In the genomic region with DNA sequence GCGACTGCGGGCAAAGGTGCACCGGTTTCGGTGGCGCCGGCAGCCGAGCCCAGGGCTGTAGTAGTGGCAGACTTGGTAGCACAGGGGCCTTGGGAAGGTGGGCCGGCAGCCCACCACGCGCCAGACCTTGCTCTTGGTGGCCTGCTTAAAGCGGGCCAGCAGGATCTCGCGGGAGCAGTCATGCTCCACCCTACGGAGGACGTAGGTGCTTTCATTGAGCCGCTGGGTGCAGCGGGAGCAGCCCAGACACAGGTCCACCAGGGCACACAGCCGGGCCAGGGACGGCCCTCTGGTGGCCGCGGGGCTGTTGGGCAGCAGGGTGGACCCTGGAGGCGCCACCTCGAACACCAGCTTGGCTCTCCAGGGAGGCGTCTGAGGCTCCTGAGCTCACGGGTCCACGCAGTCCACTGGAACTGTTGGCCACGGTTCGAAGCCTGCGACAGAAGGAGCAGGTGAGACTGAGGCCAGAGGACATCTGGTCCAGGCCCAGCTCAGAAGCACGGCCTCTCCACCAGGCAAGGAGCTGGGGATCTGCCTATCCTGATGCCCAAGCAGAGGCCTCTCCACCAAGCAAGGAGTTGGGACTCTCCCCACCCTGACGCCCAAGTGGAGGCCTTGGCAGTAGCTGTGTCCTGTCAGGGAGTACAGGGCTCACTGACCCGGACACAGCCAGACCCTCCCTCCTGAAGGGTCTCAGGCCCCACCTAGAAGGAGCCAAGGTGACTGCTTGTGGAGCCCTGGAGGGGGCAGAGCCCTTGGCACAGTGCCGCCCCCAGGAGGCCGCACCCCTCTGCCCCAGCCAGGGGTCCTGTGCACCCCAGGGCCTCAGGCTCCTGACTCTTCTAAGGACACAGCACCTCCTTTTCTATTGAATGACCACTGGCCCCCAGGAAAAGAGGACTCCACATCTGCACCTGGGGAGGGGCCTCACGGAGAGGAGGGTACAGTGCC, we compare ENCODE assay signal across 8 cellular contexts. TPM values are rescaled to one million over a fixed set of nuclear protein-coding genes. Genes with fewer than 3 reads are reported as not detected.
DNase-seq lines count a peak whose midpoint lies in the region; ATAC-seq, FAIRE-seq and TF ChIP-seq lines count a peak whose summit lies in the region.

No MANE protein-coding gene starts in this region.

- peak overlapping the region; percentile 81 for H3K4me2 ChIP-seq in GM12878 (ENCODE audit: control insufficient read depth, insufficient read depth)

- DNase-seq in stimulated activated naive CD8-positive, alpha-beta T cell treated with anti-CD3 and anti-CD28 coated beads, Interleukin-15, Interleukin-2, amounts not matched to agents 100 U/mL and 50 U/mL, for 24 hours = no peak
- DNase-seq in GM12878 (ENCODE audit: low read depth, low spot score) (no peak), lung microvascular endothelial cell (ENCODE audit: low read depth in 2 of 2) (peak; percentile 24 to 40), aorta (no peak), SKM-1 (lab: John Stamatoyannopoulos, UW; ENCODE audit: unreplicated experiment) (no peak), NCI-H1694 (lab: John Stamatoyannopoulos, UW) (no peak)

- CTCF ChIA-PET in GM12878 (lab: Yijun Ruan, JAX) = interaction anchor here (1.3 to 3.0 kb wide), 6 partner anchors 18 to 407 kb away, joined by 3 to 25 read pairs (median 4); partner anchors contain the start of genes PRPF6, PTK6 and TPD52L2

- H3K4me1 ChIP-seq in GM12878 (ENCODE audit: control insufficient read depth, insufficient read depth, low read length) = peaks cover 21% of the 10 kb centered on the region
- H3K4me1 ChIP-seq in aorta (ENCODE audit: control insufficient read depth in 1 of 2, insufficient read depth in 2 of 2, low read length in 2 of 2) = no peaks in the 10 kb centered on the region

- BruUV-seq in GM12878 (replicated peaks; lab: Mats Ljungman, UMichigan) = no TSS peak

- H3K9me3 ChIP-seq in GM12878 (replicated peaks; ENCODE audit: control insufficient read depth, insufficient read depth, low read length) (no peaks in the 10 kb centered on the region), aorta (ENCODE audit: control insufficient read depth, low read length) (no peaks in the 10 kb centered on the region)

- no peaks in the 10 kb centered on the region for H3K36me3 Mint-ChIP-seq in stimulated activated naive CD8-positive, alpha-beta T cell treated with anti-CD3 and anti-CD28 coated beads, Interleukin-15, Interleukin-2, amounts not matched to agents 100 ng/mL and 50 ng/mL, for 24 hours (ENCODE audit: low read depth)

- SMC1A ChIA-PET in GM12878 (lab: Charles Lee; ENCODE audit: uncharacterized antibody, unreplicated experiment) = interaction anchor here (1.2 to 1.3 kb wide), 2 partner anchors 35 to 76 kb away, joined by 4 read pairs; partner anchors contain the start of gene PTK6

- peak overlapping the region; percentile 79 for H3K4me3 Mint-ChIP-seq in stimulated activated naive CD8-positive, alpha-beta T cell treated with anti-CD3 and anti-CD28 coated beads, Interleukin-15, Interleukin-2, amounts not matched to agents 100 ng/mL and 50 ng/mL, for 24 hours

- no peak overlapping the region; the same call in 1 of the 2 replicates for H3K27ac ChIP-seq in GM12878 (ENCODE audit: control insufficient read depth, insufficient read depth)
- no peak overlapping the region for H3K27ac ChIP-seq in aorta (ENCODE audit: low read depth in 1 of 2, low read length in 2 of 2)

- no peaks in the 10 kb centered on the region for H3K27me3 ChIP-seq in GM12878 (replicated peaks in 1 of 2; ENCODE audit: control insufficient read depth in 2 of 2, insufficient read depth in 2 of 2, low read length in 1 of 2)
- no peaks in the 10 kb centered on the region for H3K27me3 ChIP-seq in aorta (ENCODE audit: control insufficient read depth in 1 of 2, insufficient read depth in 2 of 2, low read length in 1 of 2)

- peaks cover 3% of the 10 kb centered on the region; the same call in 1 of the 2 replicates for H3K79me2 ChIP-seq in GM12878 (ENCODE audit: control insufficient read depth, insufficient read depth, low read length)

- H3K36me3 ChIP-seq in GM12878 (ENCODE audit: control insufficient read depth in 2 of 2, insufficient read depth in 2 of 2, low read length in 1 of 2) (no peaks in the 10 kb centered on the region), aorta (ENCODE audit: control insufficient read depth in 1 of 2, insufficient read depth in 2 of 2, low read length in 1 of 2) (no peaks in the 10 kb centered on the region)

- no peaks in the 10 kb centered on the region for H4K20me1 ChIP-seq in GM12878 (ENCODE audit: control insufficient read depth, insufficient read depth)

- no peaks in the 10 kb centered on the region for H3K9me3 Mint-ChIP-seq in stimulated activated naive CD8-positive, alpha-beta T cell treated with anti-CD3 and anti-CD28 coated beads, Interleukin-15, Interleukin-2, amounts not matched to agents 100 ng/mL and 50 ng/mL, for 24 hours

- TF ChIP-seq POLR2A in GM12878 (IDR thresholded peaks at IDR 0.05; ENCODE audit: low read depth, low read length) = no peak; the same call in 1 of the 2 replicates

- peak overlapping the region; percentile 82 for H3K9ac ChIP-seq in GM12878 (ENCODE audit: control insufficient read depth, insufficient read depth, low read length)

- peak overlapping the region; percentile 90 for H3K4me3 ChIP-seq in GM12878
- peak overlapping the region; percentile 58 to 66 for H3K4me3 ChIP-seq in aorta (ENCODE audit: low read length in 2 of 2)

- peaks cover 19% of the 10 kb centered on the region for H3K4me1 Mint-ChIP-seq in stimulated activated naive CD8-positive, alpha-beta T cell treated with anti-CD3 and anti-CD28 coated beads, Interleukin-15, Interleukin-2, amounts not matched to agents 100 ng/mL and 50 ng/mL, for 24 hours (ENCODE audit: low read depth)

- no peak for ATAC-seq in stimulated activated naive CD8-positive, alpha-beta T cell treated with anti-CD3 and anti-CD28 coated beads, Interleukin-15, Interleukin-2, amounts not matched to agents 100 U/mL and 50 U/mL, for 24 hours
- peak; percentile 49 for ATAC-seq in GM12878
- peak; percentile 47 for ATAC-seq in aorta (ENCODE audit: low FRiP score)
- ATAC-seq in GM19397 (IDR thresholded peaks at IDR 0.05; ENCODE audit: unreplicated experiment) = no peak

- no peak for TF ChIP-seq EP300 in GM12878 (IDR thresholded peaks at IDR 0.05; ENCODE audit: borderline replicate concordance in 1 of 2, control insufficient read depth in 1 of 2, low read depth in 2 of 2, low read length in 2 of 2)

- FAIRE-seq in GM12878 (lab: Jason Lieb, UNC) = no peak

- TF ChIP-seq RAD21 in GM12878 (IDR thresholded peaks at IDR 0.05; ENCODE audit: insufficient read depth, low read depth, low read length) = no peak

- TF ChIP-seq CTCF in GM12878 (IDR thresholded peaks at IDR 0.05 in 2 of 3, conservative IDR thresholded peaks at IDR 0.05 in 1 of 3; ENCODE audit: control insufficient read depth in 2 of 3, extremely low read depth in 1 of 3, insufficient read depth in 1 of 3, low read depth in 3 of 3, low read length in 3 of 3) = peak in 1 of 3 experiments; percentile 19; a peak in 1 of 6 replicates

- 91% methylated on average over 35 of the region's 35 CpGs for WGBS in GM12878 (ENCODE audit: insufficient coverage, insufficient replicate concordance, low lambda C conversion rate, missing lambda C conversion rate)
- WGBS in aorta, 2 donors = 86 to 88% methylated on average over 32 to 35 of the region's 35 CpGs

- in situ Hi-C loops in GM12878 (cut with MboI) = no loop called here

- H2AFZ ChIP-seq in GM12878 (ENCODE audit: control insufficient read depth, low read depth, low read length) = no peak overlapping the region

- H3K27ac Mint-ChIP-seq in stimulated activated naive CD8-positive, alpha-beta T cell treated with anti-CD3 and anti-CD28 coated beads, Interleukin-15, Interleukin-2, amounts not matched to agents 100 ng/mL and 50 ng/mL, for 24 hours = no peak overlapping the region

- RAD21 ChIA-PET in GM12878 (lab: Charles Lee; ENCODE audit: unreplicated experiment) = interaction anchor here (0.5 to 2.5 kb wide), 10 partner anchors 18 to 200 kb away, joined by 3 to 30 read pairs (median 4); partner anchors contain the start of genes PTK6 and SRMS

- intact Hi-C loops in GM12878 (cut with micrococcal nuclease; ENCODE audit: unreplicated experiment) (no loop called here), aorta (cut with DNase I) (no loop called here)

- POLR2A ChIA-PET in GM12878 (lab: Charles Lee) = interaction anchor here (0.6 to 2.2 kb wide), 8 partner anchors 17 to 420 kb away, joined by 3 to 9 read pairs (median 4); partner anchors contain the start of genes FNDC11 and PTK6

- peaks cover 7% of the 10 kb centered on the region for H3K27me3 Mint-ChIP-seq in stimulated activated naive CD8-positive, alpha-beta T cell treated with anti-CD3 and anti-CD28 coated beads, Interleukin-15, Interleukin-2, amounts not matched to agents 100 ng/mL and 50 ng/mL, for 24 hours

RNA-seq across cellular contexts. Expression of gene HELZ2, which starts 1.0 kb away (rescaled TPM):
- total RNA-seq in GM12878 (2013; cell fraction: nucleolus; rRNA removed) = 68.5 and 92.6 TPM in 2 replicates
- 19.9 and 22.1 TPM in 2 replicates for total RNA-seq in GM12878 (2014; rRNA removed)
- 6.7 and 7.1 TPM in 2 replicates for total RNA-seq in GM12878 (2014; rRNA removed; fragmentation: Illumina TruSeq; extraction: Trizol)
- total RNA-seq in GM12878 (2021) = 33.3 and 36.9 TPM in 2 replicates
- polyA plus RNA-seq in GM12878 (2011; ENCODE audit: low read depth) = 5.4 TPM
- polyA plus RNA-seq in GM12878 (2011; rRNA removed) = 8.3 and 17.2 TPM in 2 replicates
- polyA plus RNA-seq in GM12878 (2011; cell fraction: cytosol; rRNA removed) = 15.6 and 31.4 TPM in 2 replicates
- polyA plus RNA-seq in GM12878 (2011; cell fraction: nucleus; rRNA removed) = 82.5 and 82.6 TPM in 2 replicates
- polyA plus RNA-seq in GM12878 (2012) = 12.4 and 21.7 TPM in 2 replicates
- polyA plus RNA-seq in GM12878 (2014; fragmentation: Illumina TruSeq; extraction: Trizol) = 0.73 and 5.7 TPM in 2 replicates
- polyA plus RNA-seq in GM12878 (2014; fragmentation: Nextera tagmentation; extraction: Ambion mirVana) = under 1 TPM; 0.05 to 0.08 TPM
- 21.1 and 23.0 TPM in 2 replicates for polyA plus RNA-seq in GM12878 (2014; rRNA removed)
- 1 to 10 TPM; 1.8 to 1.9 TPM for polyA plus RNA-seq in GM12878 (2016; fragmentation: Nextera tagmentation; extraction: Ambion mirVana)
- polyA minus RNA-seq in GM12878 (2011; rRNA and poly(A)+ RNA removed) = 36.1 and 73.4 TPM in 2 replicates
- polyA minus RNA-seq in GM12878 (2011; cell fraction: cytosol; rRNA and poly(A)+ RNA removed) = 43.2 and 44.7 TPM in 2 replicates
- 64.3 and 105 TPM in 2 replicates for polyA minus RNA-seq in GM12878 (2011; cell fraction: nucleus; rRNA and poly(A)+ RNA removed)
- 21.1 and 35.5 TPM in 2 replicates for total RNA-seq in lung microvascular endothelial cell
- total RNA-seq in aorta = 10 to 100 TPM; 23.2 to 41.6 TPM
- polyA plus RNA-seq in aorta = 1 to 10 TPM; 2.3 to 4.8 TPM

RNA-seq across cellular contexts. Expression of gene FNDC11, which starts 19.1 kb away (rescaled TPM):
- 0.81 and 1.9 TPM in 2 replicates for total RNA-seq in GM12878 (2013; cell fraction: nucleolus; rRNA removed)
- total RNA-seq in GM12878 (2014; rRNA removed) (0.40 and 0.54 TPM in 2 replicates), GM12878 (2014; rRNA removed; fragmentation: Illumina TruSeq; extraction: Trizol) (0.09 TPM in 1 of 2 replicates, not detected in the other), GM12878 (2021) (0.72 and 0.77 TPM in 2 replicates), lung microvascular endothelial cell (0.87 and 2.6 TPM in 2 replicates), aorta (under 1 TPM in 1 of 2 donors, not detected in 1; 0.57 TPM)
- polyA plus RNA-seq in GM12878 (2011; ENCODE audit: low read depth) = not detected
- polyA plus RNA-seq in GM12878 (2011; rRNA removed) (0.26 and 0.31 TPM in 2 replicates), GM12878 (2014; fragmentation: Illumina TruSeq; extraction: Trizol) (0.09 TPM in 1 of 2 replicates, not detected in the other), GM12878 (2014; fragmentation: Nextera tagmentation; extraction: Ambion mirVana) (not detected), GM12878 (2014; rRNA removed) (0.37 and 1.0 TPM in 2 replicates), GM12878 (2016; fragmentation: Nextera tagmentation; extraction: Ambion mirVana) (under 1 TPM; 0.24 to 0.37 TPM), aorta (under 1 TPM in 1 of 2 donors, not detected in 1; 0.84 TPM)
- polyA plus RNA-seq in GM12878 (2011; cell fraction: cytosol; rRNA removed) = 0.93 and 1.2 TPM in 2 replicates
- 5.7 and 6.0 TPM in 2 replicates for polyA plus RNA-seq in GM12878 (2011; cell fraction: nucleus; rRNA removed)
- polyA plus RNA-seq in GM12878 (2012) = 0.24 and 0.52 TPM in 2 replicates
- polyA minus RNA-seq in GM12878 (2011; rRNA and poly(A)+ RNA removed) = 0.37 and 0.62 TPM in 2 replicates
- 0.80 TPM in 1 of 2 replicates, not detected in the other for polyA minus RNA-seq in GM12878 (2011; cell fraction: cytosol; rRNA and poly(A)+ RNA removed)
- 1.2 and 1.5 TPM in 2 replicates for polyA minus RNA-seq in GM12878 (2011; cell fraction: nucleus; rRNA and poly(A)+ RNA removed)

RNA-seq across cellular contexts. Expression of gene SRMS, which starts 25.5 kb away (rescaled TPM):
- not detected in 2 replicates for total RNA-seq in GM12878 (2013; cell fraction: nucleolus; rRNA removed)
- total RNA-seq in GM12878 (2014; rRNA removed) (not detected in 2 replicates), GM12878 (2014; rRNA removed; fragmentation: Illumina TruSeq; extraction: Trizol) (not detected in 2 replicates), GM12878 (2021) (not detected in 2 replicates), lung microvascular endothelial cell (not detected in 2 replicates), aorta (not detected)
- polyA plus RNA-seq in GM12878 (2011; ENCODE audit: low read depth) = not detected
- polyA plus RNA-seq in GM12878 (2011; rRNA removed) (0.07 TPM in 1 of 2 replicates, not detected in the other), GM12878 (2014; fragmentation: Illumina TruSeq; extraction: Trizol) (not detected in 2 replicates), GM12878 (2014; fragmentation: Nextera tagmentation; extraction: Ambion mirVana) (not detected), GM12878 (2014; rRNA removed) (0.14 TPM in 1 of 2 replicates, not detected in the other), GM12878 (2016; fragmentation: Nextera tagmentation; extraction: Ambion mirVana) (not detected), aorta (not detected)
- polyA plus RNA-seq in GM12878 (2011; cell fraction: cytosol; rRNA removed) = 0.07 and 0.15 TPM in 2 replicates
- 0.31 and 0.34 TPM in 2 replicates for polyA plus RNA-seq in GM12878 (2011; cell fraction: nucleus; rRNA removed)
- polyA plus RNA-seq in GM12878 (2012) = not detected in 2 replicates
- not detected in 2 replicates for polyA minus RNA-seq in GM12878 (2011; rRNA and poly(A)+ RNA removed)
- polyA minus RNA-seq in GM12878 (2011; cell fraction: cytosol; rRNA and poly(A)+ RNA removed) = not detected in 2 replicates
- not detected in 2 replicates for polyA minus RNA-seq in GM12878 (2011; cell fraction: nucleus; rRNA and poly(A)+ RNA removed)

RNA-seq across cellular contexts. Expression of gene PTK6, which starts 35.9 kb away (rescaled TPM):
- total RNA-seq in GM12878 (2013; cell fraction: nucleolus; rRNA removed) = 0.23 and 0.39 TPM in 2 replicates
- total RNA-seq in GM12878 (2014; rRNA removed) (not detected in 2 replicates), GM12878 (2014; rRNA removed; fragmentation: Illumina TruSeq; extraction: Trizol) (0.09 TPM in 1 of 2 replicates, not detected in the other), GM12878 (2021) (0.21 and 0.24 TPM in 2 replicates), lung microvascular endothelial cell (under 0.01 TPM in 1 of 2 replicates, not detected in the other), aorta (under 1 TPM; 0.19 to 0.30 TPM)
- 0.22 TPM for polyA plus RNA-seq in GM12878 (2011; ENCODE audit: low read depth)
- polyA plus RNA-seq in GM12878 (2011; rRNA removed) (0.20 and 0.32 TPM in 2 replicates), GM12878 (2014; fragmentation: Illumina TruSeq; extraction: Trizol) (0.04 TPM in 1 of 2 replicates, not detected in the other), GM12878 (2014; fragmentation: Nextera tagmentation; extraction: Ambion mirVana) (under 1 TPM in 1 of 2 experiments, not detected in 1; 0.02 TPM), GM12878 (2014; rRNA removed) (0.14 and 0.28 TPM in 2 replicates), GM12878 (2016; fragmentation: Nextera tagmentation; extraction: Ambion mirVana) (under 1 TPM in 1 of 2 experiments, not detected in 1; 0.08 TPM), aorta (1 to 10 TPM in 1 of 2 donors, under 1 TPM in 1; 0.10 to 4.6 TPM)
- polyA plus RNA-seq in GM12878 (2011; cell fraction: cytosol; rRNA removed) = 0.34 and 0.37 TPM in 2 replicates
- 0.86 and 1.2 TPM in 2 replicates for polyA plus RNA-seq in GM12878 (2011; cell fraction: nucleus; rRNA removed)
- polyA plus RNA-seq in GM12878 (2012) = 0.32 and 0.45 TPM in 2 replicates
- polyA minus RNA-seq in GM12878 (2011; rRNA and poly(A)+ RNA removed) = 0.22 and 0.36 TPM in 2 replicates
- 0.52 TPM in 1 of 2 replicates, not detected in the other for polyA minus RNA-seq in GM12878 (2011; cell fraction: cytosol; rRNA and poly(A)+ RNA removed)
- polyA minus RNA-seq in GM12878 (2011; cell fraction: nucleus; rRNA and poly(A)+ RNA removed) = 0.19 and 0.24 TPM in 2 replicates

RNA-seq across cellular contexts. Expression of gene PPDPF, which starts 52.5 kb away (rescaled TPM):
- 19.4 and 22.6 TPM in 2 replicates for total RNA-seq in GM12878 (2013; cell fraction: nucleolus; rRNA removed)
- total RNA-seq in GM12878 (2014; rRNA removed) (36.8 and 47.6 TPM in 2 replicates), GM12878 (2014; rRNA removed; fragmentation: Illumina TruSeq; extraction: Trizol) (3.2 and 5.1 TPM in 2 replicates), GM12878 (2021) (154 TPM in 2 replicates), lung microvascular endothelial cell (16.3 and 21.2 TPM in 2 replicates), aorta (100 to 1,000 TPM; 176 to 190 TPM)
- 9.0 TPM for polyA plus RNA-seq in GM12878 (2011; ENCODE audit: low read depth)
- polyA plus RNA-seq in GM12878 (2011; rRNA removed) (0.72 and 1.5 TPM in 2 replicates), GM12878 (2014; fragmentation: Illumina TruSeq; extraction: Trizol) (5.2 TPM in 1 of 2 replicates, not detected in the other), GM12878 (2014; fragmentation: Nextera tagmentation; extraction: Ambion mirVana) (1 to 10 TPM in 1 of 2 experiments, under 1 TPM in 1; 0.32 to 2.8 TPM), GM12878 (2014; rRNA removed) (77.6 and 87.7 TPM in 2 replicates), GM12878 (2016; fragmentation: Nextera tagmentation; extraction: Ambion mirVana) (10 to 100 TPM; 40.3 to 42.9 TPM), aorta (100 to 1,000 TPM; 360 to 386 TPM)
- 6.2 and 8.5 TPM in 2 replicates for polyA plus RNA-seq in GM12878 (2011; cell fraction: cytosol; rRNA removed)
- polyA plus RNA-seq in GM12878 (2011; cell fraction: nucleus; rRNA removed) = 12.2 and 16.6 TPM in 2 replicates
- polyA plus RNA-seq in GM12878 (2012) = 103 and 151 TPM in 2 replicates
- 0.95 and 4.6 TPM in 2 replicates for polyA minus RNA-seq in GM12878 (2011; rRNA and poly(A)+ RNA removed)
- polyA minus RNA-seq in GM12878 (2011; cell fraction: cytosol; rRNA and poly(A)+ RNA removed) = 33.7 and 62.3 TPM in 2 replicates
- polyA minus RNA-seq in GM12878 (2011; cell fraction: nucleus; rRNA and poly(A)+ RNA removed) = 11.4 and 14.4 TPM in 2 replicates

Comparison
In these comparisons a context has a peak if more than half of its experiments do, and no peak if none do; other contexts are left out.
1. ATAC-seq: peak in GM12878 (single experiment) and aorta (single experiment); none in stimulated activated naive CD8-positive, alpha-beta T cell treated with anti-CD3 and anti-CD28 coated beads, Interleukin-15, Interleukin-2, amounts not matched to agents 100 U/mL and 50 U/mL, for 24 hours (single experiment) and GM19397 (single experiment).
2. DNase-seq: peak in lung microvascular endothelial cell (2 of 2); none in stimulated activated naive CD8-positive, alpha-beta T cell treated with anti-CD3 and anti-CD28 coated beads, Interleukin-15, Interleukin-2, amounts not matched to agents 100 U/mL and 50 U/mL, for 24 hours (single experiment), GM12878 (single experiment), aorta (0 of 2), SKM-1 (single experiment) and NCI-H1694 (single experiment).